ENCODE assay signal across 2 cellular contexts in genomic region chr12:116365606-116366455, GRCh38.
TF ChIP-seq lines count a peak whose summit lies in the region.

No MANE protein-coding gene starts in this region.

TF ChIP-seq in IMR-90, 13 proteins besides CTCF, POLR2A, EP300 and RAD21:
- TF ChIP-seq MAZ (IDR thresholded peaks at IDR 0.05; ENCODE audit: borderline replicate concordance, low read depth, low read length): no peak
- no peak for TF ChIP-seq RFX5 (IDR thresholded peaks at IDR 0.05; ENCODE audit: low read depth, low read length)
- TF ChIP-seq MXI1 (IDR thresholded peaks at IDR 0.05; ENCODE audit: borderline replicate concordance, low read depth, low read length): no peak
- no peak for TF ChIP-seq FOS (IDR thresholded peaks at IDR 0.05; ENCODE audit: low read depth, low read length)
- TF ChIP-seq SMC3 (IDR thresholded peaks at IDR 0.05; ENCODE audit: low read depth, low read length): no peak
- TF ChIP-seq USF2 (IDR thresholded peaks at IDR 0.05; ENCODE audit: low read depth, low read length): no peak
- TF ChIP-seq MAFK (IDR thresholded peaks at IDR 0.05; ENCODE audit: low read depth, low read length): no peak
- no peak for TF ChIP-seq RCOR1 (IDR thresholded peaks at IDR 0.05; ENCODE audit: insufficient replicate concordance, low read length)
- no peak for TF ChIP-seq CEBPB (IDR thresholded peaks at IDR 0.05; ENCODE audit: low read depth, low read length)
- no peak for TF ChIP-seq ELK1 (IDR thresholded peaks at IDR 0.05; ENCODE audit: borderline replicate concordance, low read depth, low read length)
- TF ChIP-seq NFE2L2 (IDR thresholded peaks at IDR 0.05; ENCODE audit: low read depth, low read length): no peak
- TF ChIP-seq BHLHE40 (IDR thresholded peaks at IDR 0.05; ENCODE audit: low read depth, low read length): no peak

TF ChIP-seq in H1, 55 proteins besides CTCF, POLR2A, EP300 and RAD21:
- TF ChIP-seq SP1 (IDR thresholded peaks at IDR 0.05; ENCODE audit: low read depth, low read length): no peak
- no peak for TF ChIP-seq FOSL1 (IDR thresholded peaks at IDR 0.05; ENCODE audit: insufficient read depth, low read depth, low read length)
- no peak for TF ChIP-seq BCL11A (IDR thresholded peaks at IDR 0.05; ENCODE audit: low read depth in 2 of 2, low read length in 2 of 2)
- no peak for TF ChIP-seq TCF12 (IDR thresholded peaks at IDR 0.05; ENCODE audit: low read depth, low read length)
- no peak for TF ChIP-seq CHD2 (IDR thresholded peaks at IDR 0.05; ENCODE audit: low read length)
- no peak for TF ChIP-seq YY1 (IDR thresholded peaks at IDR 0.05; ENCODE audit: low read depth, low read length)
- TF ChIP-seq GABPA (IDR thresholded peaks at IDR 0.05; ENCODE audit: borderline replicate concordance, insufficient read depth, low read length): no peak
TF ChIP-seq in H1: peak in this region for 0.
